In genomic region chr3:128372707-128373533, GRCh38 we compare ENCODE assay signal across 18 cellular contexts.
DNase-seq lines count a peak whose midpoint lies in the region; ATAC-seq and TF ChIP-seq lines count a peak whose summit lies in the region.
"Had no signal": no experiment of that assay in that cellular context is flagged by ENCODE, and none has a peak within 500 bp of the region (broad histone marks: within the 10 kb centered on the region; RNA-seq: fewer than 3 reads in every experiment).

No MANE protein-coding gene starts in this region.

- H3K27me3 Mint-ChIP-seq in natural killer cell treated with Interleukin-12 subunit alpha and Interleukin-12 subunit beta and Interleukin-15 and Interleukin-18, amount 100 ng/mL, for 72 hours = no peaks in the 10 kb centered on the region
- no peaks in the 10 kb centered on the region for H3K27me3 Mint-ChIP-seq in natural killer cell (ENCODE audit: low read depth in 2 of 2)
- no peaks in the 10 kb centered on the region for H3K27me3 Mint-ChIP-seq in activated naive CD8-positive, alpha-beta T cell treated with anti-CD3 and anti-CD28 coated beads, Interleukin-2, amount 50 U/mL, for 24 hours

- H3K4me1 Mint-ChIP-seq in natural killer cell treated with Interleukin-12 subunit alpha and Interleukin-12 subunit beta and Interleukin-15 and Interleukin-18, amount 100 ng/mL, for 72 hours (ENCODE audit: low read depth in 2 of 2) = peaks cover 4 to 9% of the 10 kb centered on the region in 2 donors
- H3K4me1 Mint-ChIP-seq in natural killer cell = peaks cover 5 to 9% of the 10 kb centered on the region in 2 donors
- peaks cover 14% of the 10 kb centered on the region for H3K4me1 Mint-ChIP-seq in activated naive CD8-positive, alpha-beta T cell treated with anti-CD3 and anti-CD28 coated beads, Interleukin-2, amount 50 U/mL, for 24 hours
- H3K4me1 Mint-ChIP-seq in stimulated activated effector memory CD8-positive, alpha-beta T cell treated with anti-CD3 and anti-CD28 coated beads, Interleukin-12 subunit alpha, Interleukin-12 subunit beta, amount 100 ng/mL, for 72 hours = peaks cover 14% of the 10 kb centered on the region

- H3K36me3 Mint-ChIP-seq in natural killer cell treated with Interleukin-12 subunit alpha and Interleukin-12 subunit beta and Interleukin-15 and Interleukin-18, amount 100 ng/mL, for 72 hours = no peaks in the 10 kb centered on the region
- no peaks in the 10 kb centered on the region for H3K36me3 Mint-ChIP-seq in natural killer cell
- H3K36me3 Mint-ChIP-seq in activated naive CD8-positive, alpha-beta T cell treated with anti-CD3 and anti-CD28 coated beads, Interleukin-2, amount 50 U/mL, for 24 hours (ENCODE audit: low read depth) = no peaks in the 10 kb centered on the region
- no peaks in the 10 kb centered on the region for H3K36me3 Mint-ChIP-seq in stimulated activated effector memory CD8-positive, alpha-beta T cell treated with anti-CD3 and anti-CD28 coated beads, Interleukin-12 subunit alpha, Interleukin-12 subunit beta, amount 100 ng/mL, for 72 hours

- intact Hi-C loops in natural killer cell (cut with micrococcal nuclease) = no loop called here

- DNase-seq in activated CD4-positive, CD25-positive, alpha-beta regulatory T cell (lab: John Stamatoyannopoulos, UW) = no peak
- peak; percentile 40 for DNase-seq in natural killer cell treated with Interleukin-12 subunit alpha and Interleukin-12 subunit beta and Interleukin-15 and Interleukin-18, amount 100 ng/mL, for 72 hours (ENCODE audit: low spot score)
- DNase-seq in natural killer cell (no peak), NCI-H774 (lab: John Stamatoyannopoulos, UW) (no peak)
- DNase-seq in activated naive CD8-positive, alpha-beta T cell treated with anti-CD3 and anti-CD28 coated beads, Interleukin-2, amount 50 U/mL, for 24 hours = no peak
- DNase-seq in stimulated activated effector memory CD8-positive, alpha-beta T cell treated with anti-CD3 and anti-CD28 coated beads, Interleukin-12 subunit alpha, Interleukin-12 subunit beta, amount 100 ng/mL, for 72 hours (ENCODE audit: low spot score in 2 of 2) = no peak
- DNase-seq: 8988T, BE2C, DND-41, IMR-90, Karpas-422, MM.1S, NCI-H1105 treated with DMSO at 0.1 percent for 48 hours, NCI-H187 treated with DMSO at 0.1 percent for 48 hours, OCI-M1, SHP77 treated with DMSO at 0.1 percent for 48 hours had no signal

- no peak for TF ChIP-seq CTCF in natural killer cell (IDR thresholded peaks at IDR 0.05)

- H3K9me3 Mint-ChIP-seq in natural killer cell treated with Interleukin-12 subunit alpha and Interleukin-12 subunit beta and Interleukin-15 and Interleukin-18, amount 100 ng/mL, for 72 hours = no peaks in the 10 kb centered on the region
- H3K9me3 Mint-ChIP-seq in natural killer cell = no peaks in the 10 kb centered on the region
- no peaks in the 10 kb centered on the region for H3K9me3 Mint-ChIP-seq in activated naive CD8-positive, alpha-beta T cell treated with anti-CD3 and anti-CD28 coated beads, Interleukin-2, amount 50 U/mL, for 24 hours
- H3K9me3 Mint-ChIP-seq in stimulated activated effector memory CD8-positive, alpha-beta T cell treated with anti-CD3 and anti-CD28 coated beads, Interleukin-12 subunit alpha, Interleukin-12 subunit beta, amount 100 ng/mL, for 72 hours = no peaks in the 10 kb centered on the region

- peak overlapping the region in 1 of 2 donors; percentile 76 for H3K27ac Mint-ChIP-seq in natural killer cell treated with Interleukin-12 subunit alpha and Interleukin-12 subunit beta and Interleukin-15 and Interleukin-18, amount 100 ng/mL, for 72 hours
- no peak overlapping the region for H3K27ac Mint-ChIP-seq in natural killer cell
- H3K27ac Mint-ChIP-seq in activated naive CD8-positive, alpha-beta T cell treated with anti-CD3 and anti-CD28 coated beads, Interleukin-2, amount 50 U/mL, for 24 hours = no peak overlapping the region
- peak overlapping the region; percentile 84 for H3K27ac Mint-ChIP-seq in stimulated activated effector memory CD8-positive, alpha-beta T cell treated with anti-CD3 and anti-CD28 coated beads, Interleukin-12 subunit alpha, Interleukin-12 subunit beta, amount 100 ng/mL, for 72 hours

- peak; percentile 40 to 42 for ATAC-seq in activated CD4-positive, CD25-positive, alpha-beta regulatory T cell treated with anti-CD3 and anti-CD28 coated beads, Interleukin-2, amount 50 U/mL, for 24 hours
- ATAC-seq in natural killer cell treated with Interleukin-12 subunit alpha and Interleukin-12 subunit beta and Interleukin-15 and Interleukin-18, amount 100 ng/mL, for 72 hours = no peak
- ATAC-seq in natural killer cell = no peak
- ATAC-seq in activated naive CD8-positive, alpha-beta T cell treated with anti-CD3 and anti-CD28 coated beads, Interleukin-2, amount 50 U/mL, for 24 hours = peak; percentile 34
- ATAC-seq in stimulated activated effector memory CD8-positive, alpha-beta T cell treated with anti-CD3 and anti-CD28 coated beads, Interleukin-12 subunit alpha, Interleukin-12 subunit beta, amount 100 ng/mL, for 72 hours = peak; percentile 12
- no peak for ATAC-seq in SK-N-SH treated with all-trans-retinoic acid at 6 μM for 48 hours

- H3K4me3 Mint-ChIP-seq in natural killer cell treated with Interleukin-12 subunit alpha and Interleukin-12 subunit beta and Interleukin-15 and Interleukin-18, amount 100 ng/mL, for 72 hours = no peak overlapping the region
- no peak overlapping the region for H3K4me3 Mint-ChIP-seq in natural killer cell
- no peak overlapping the region for H3K4me3 Mint-ChIP-seq in activated naive CD8-positive, alpha-beta T cell treated with anti-CD3 and anti-CD28 coated beads, Interleukin-2, amount 50 U/mL, for 24 hours
- no peak overlapping the region for H3K4me3 Mint-ChIP-seq in stimulated activated effector memory CD8-positive, alpha-beta T cell treated with anti-CD3 and anti-CD28 coated beads, Interleukin-12 subunit alpha, Interleukin-12 subunit beta, amount 100 ng/mL, for 72 hours

TF ChIP-seq in SK-N-SH treated with all-trans-retinoic acid at 6 μM for 48 hours, 23 proteins besides CTCF, POLR2A, EP300 and RAD21:
- TF ChIP-seq ZNF70 (CRISPR knock-in tag; IDR thresholded peaks at IDR 0.05) = no peak
TF ChIP-seq in SK-N-SH treated with all-trans-retinoic acid at 6 μM for 48 hours: peak in this region for 0.

Comparison
In these comparisons a context has a peak if more than half of its experiments do, and no peak if none do; other contexts are left out.
1. ATAC-seq: peak in activated CD4-positive, CD25-positive, alpha-beta regulatory T cell treated with anti-CD3 and anti-CD28 coated beads, Interleukin-2, amount 50 U/mL, for 24 hours (2 of 2), activated naive CD8-positive, alpha-beta T cell treated with anti-CD3 and anti-CD28 coated beads, Interleukin-2, amount 50 U/mL, for 24 hours (single experiment) and stimulated activated effector memory CD8-positive, alpha-beta T cell treated with anti-CD3 and anti-CD28 coated beads, Interleukin-12 subunit alpha, Interleukin-12 subunit beta, amount 100 ng/mL, for 72 hours (single experiment); none in natural killer cell treated with Interleukin-12 subunit alpha and Interleukin-12 subunit beta and Interleukin-15 and Interleukin-18, amount 100 ng/mL, for 72 hours (0 of 2), natural killer cell (0 of 3) and SK-N-SH treated with all-trans-retinoic acid at 6 μM for 48 hours (single experiment).